In genomic region chr13:41418751-41419150, GRCh38 we compare ENCODE assay signal across 30 cellular contexts. TPM values are rescaled to one million over a fixed set of nuclear protein-coding genes. Genes with fewer than 3 reads are reported as not detected.
"Had no signal": no experiment of that assay in that cellular context is flagged by ENCODE, and none has a peak within 500 bp of the region (broad histone marks: within the 10 kb centered on the region; RNA-seq: fewer than 3 reads in every experiment).

No MANE protein-coding gene starts in this region.

- H3K4me3 Mint-ChIP-seq: activated CD4-positive, alpha-beta memory T cell treated with anti-CD3 and anti-CD28 coated beads for 36 hours; activated CD8-positive, alpha-beta memory T cell treated with anti-CD3 and anti-CD28 coated beads, Interleukin-2, amount 10 ng/mL, durations not matched to agents 7 days and 5 days; activated CD8-positive, alpha-beta T cell treated with anti-CD3 and anti-CD28 coated beads, Interleukin-2, amount 10 ng/mL, durations not matched to agents 7 days and 5 days; activated naive CD8-positive, alpha-beta T cell; activated T-helper 17 cell treated with anti-CD3 and anti-CD28 coated beads, Interleukin-2, amount 50 U/mL, for 72 hours; WTC11 had no signal

- DNase-seq: activated CD4-positive, alpha-beta memory T cell treated with anti-CD3 and anti-CD28 coated beads for 36 hours; activated CD4-positive, alpha-beta T cell treated with anti-CD3 and anti-CD28 coated beads for 1 hour; activated CD4-positive, alpha-beta T cell treated with anti-CD3 and anti-CD28 coated beads for 48 hours; activated CD8-positive, alpha-beta memory T cell treated with anti-CD3 and anti-CD28 coated beads, Interleukin-2, amount 10 ng/mL, durations not matched to agents 7 days and 5 days; activated CD8-positive, alpha-beta memory T cell treated with anti-CD3 and anti-CD28 coated beads, Interleukin-2, amount 50 U/mL, for 4 hours; activated CD8-positive, alpha-beta T cell treated with anti-CD3 and anti-CD28 coated beads, Interleukin-2, amount 10 ng/mL, durations not matched to agents 7 days and 5 days; activated effector memory CD4-positive, alpha-beta T cell treated with Interleukin-2 at 50 U/mL for 16 hours; activated gamma-delta T cell treated with Interleukin-2 at 50 U/mL for 16 hours; activated naive CD4-positive, alpha-beta T cell treated with anti-CD3 and anti-CD28 coated beads, Interleukin-2, amount 50 U/mL, for 16 hours; activated naive CD4-positive, alpha-beta T cell treated with Interleukin-2 at 50 U/mL for 16 hours; activated T-cell treated with anti-CD3 and anti-CD28 coated beads, Interleukin-2, amount 50 U/mL, for 1 hour; amniotic stem cell; anterior cingulate cortex; central memory CD4-positive, alpha-beta T cell; cerebellar nuclear complex; colonic mucosa; effector CD8-positive, alpha-beta T cell; head of caudate nucleus; hippocampal formation; T-helper 2 cell had no signal

- H3K27ac Mint-ChIP-seq: activated CD4-positive, alpha-beta memory T cell treated with anti-CD3 and anti-CD28 coated beads for 36 hours; activated CD8-positive, alpha-beta memory T cell treated with anti-CD3 and anti-CD28 coated beads, Interleukin-2, amount 10 ng/mL, durations not matched to agents 7 days and 5 days; activated CD8-positive, alpha-beta T cell treated with anti-CD3 and anti-CD28 coated beads, Interleukin-2, amount 10 ng/mL, durations not matched to agents 7 days and 5 days; activated naive CD8-positive, alpha-beta T cell; activated T-helper 17 cell treated with anti-CD3 and anti-CD28 coated beads, Interleukin-2, amount 50 U/mL, for 72 hours; WTC11 had no signal

- H3K36me3 ChIP-seq: brain microvascular endothelial cell, cardiac muscle cell, colonic mucosa had no signal

- FAIRE-seq: astrocyte, endometrium, endothelial cell of umbilical vein, frontal cortex had no signal

- H3K36me3 Mint-ChIP-seq: activated CD4-positive, alpha-beta memory T cell treated with anti-CD3 and anti-CD28 coated beads for 36 hours; activated CD8-positive, alpha-beta memory T cell treated with anti-CD3 and anti-CD28 coated beads, Interleukin-2, amount 10 ng/mL, durations not matched to agents 7 days and 5 days; WTC11 had no signal

- H3K27me3 Mint-ChIP-seq: activated CD4-positive, alpha-beta memory T cell treated with anti-CD3 and anti-CD28 coated beads for 36 hours; activated CD8-positive, alpha-beta memory T cell treated with anti-CD3 and anti-CD28 coated beads, Interleukin-2, amount 10 ng/mL, durations not matched to agents 7 days and 5 days; activated naive CD8-positive, alpha-beta T cell; activated T-helper 17 cell treated with anti-CD3 and anti-CD28 coated beads, Interleukin-2, amount 50 U/mL, for 72 hours had no signal

- H3K27me3 ChIP-seq: brain microvascular endothelial cell, cardiac muscle cell, colonic mucosa had no signal

- H3K9me3 Mint-ChIP-seq: activated CD4-positive, alpha-beta memory T cell treated with anti-CD3 and anti-CD28 coated beads for 36 hours; activated T-helper 17 cell treated with anti-CD3 and anti-CD28 coated beads, Interleukin-2, amount 50 U/mL, for 72 hours had no signal

- ATAC-seq: activated CD8-positive, alpha-beta memory T cell treated with anti-CD3 and anti-CD28 coated beads, Interleukin-2, amount 10 ng/mL, durations not matched to agents 7 days and 5 days; activated CD8-positive, alpha-beta T cell treated with anti-CD3 and anti-CD28 coated beads, Interleukin-2, amount 10 ng/mL, durations not matched to agents 7 days and 5 days; activated T-helper 17 cell treated with anti-CD3 and anti-CD28 coated beads, Interleukin-2, amount 50 U/mL, for 72 hours; esophagus mucosa; WTC11 had no signal

- H3K9me3 ChIP-seq: colonic mucosa had no signal

- H3K4me1 Mint-ChIP-seq: activated CD8-positive, alpha-beta memory T cell treated with anti-CD3 and anti-CD28 coated beads, Interleukin-2, amount 10 ng/mL, durations not matched to agents 7 days and 5 days; activated T-helper 17 cell treated with anti-CD3 and anti-CD28 coated beads, Interleukin-2, amount 50 U/mL, for 72 hours had no signal

- H3K4me3 ChIP-seq: cardiac muscle cell, colonic mucosa had no signal

- H3K27ac ChIP-seq: brain microvascular endothelial cell, cardiac muscle cell, colonic mucosa had no signal

- H3K4me1 ChIP-seq: colonic mucosa had no signal

RNA-seq across cellular contexts. Expression of gene RGCC, which starts 38.6 kb away (rescaled TPM):
- total RNA-seq: cardiac muscle cell had no signal
- polyA plus RNA-seq: cardiac muscle cell had no signal
